In genomic region chr2:26942543-26943295, GRCh38 we compare ENCODE assay signal across 9 cellular contexts. TPM values are rescaled to one million over a fixed set of nuclear protein-coding genes. Genes with fewer than 3 reads are reported as not detected.
A peak's percentile ranks its signal among the peaks of the same experiment; 100 is the strongest.
DNase-seq lines count a peak whose midpoint lies in the region; ATAC-seq, FAIRE-seq and TF ChIP-seq lines count a peak whose summit lies in the region.
"Had no signal": no experiment of that assay in that cellular context is flagged by ENCODE, and none has a peak within 500 bp of the region (broad histone marks: within the 10 kb centered on the region; RNA-seq: fewer than 3 reads in every experiment).

No MANE protein-coding gene starts in this region.

- H3K4me1 Mint-ChIP-seq in activated naive CD8-positive, alpha-beta T cell treated with anti-CD3 and anti-CD28 coated beads, Interleukin-2, amount 50 U/mL, for 24 hours = no peaks in the 10 kb centered on the region

- WGBS in HUES64 = 20% methylated on average over 28 of the region's 28 CpGs

- H3K4me3 Mint-ChIP-seq in activated naive CD8-positive, alpha-beta T cell treated with anti-CD3 and anti-CD28 coated beads, Interleukin-2, amount 50 U/mL, for 24 hours = no peak overlapping the region
- H3K4me3 Mint-ChIP-seq: activated naive CD4-positive, alpha-beta T cell treated with anti-CD3 and anti-CD28 coated beads, Interleukin-2, amount 50 U/mL, for 24 hours had no signal

- peaks cover 9% of the 10 kb centered on the region for H3K27me3 Mint-ChIP-seq in activated naive CD8-positive, alpha-beta T cell treated with anti-CD3 and anti-CD28 coated beads, Interleukin-2, amount 50 U/mL, for 24 hours

- no peaks in the 10 kb centered on the region for H3K9me3 Mint-ChIP-seq in activated naive CD8-positive, alpha-beta T cell treated with anti-CD3 and anti-CD28 coated beads, Interleukin-2, amount 50 U/mL, for 24 hours
- H3K9me3 Mint-ChIP-seq: activated naive CD4-positive, alpha-beta T cell treated with anti-CD3 and anti-CD28 coated beads, Interleukin-2, amount 50 U/mL, for 24 hours had no signal

- ATAC-seq in SK-N-SH treated with all-trans-retinoic acid at 6 μM for 48 hours = peak; percentile 68
- peak; percentile 64 for ATAC-seq in activated naive CD8-positive, alpha-beta T cell treated with anti-CD3 and anti-CD28 coated beads, Interleukin-2, amount 50 U/mL, for 24 hours
- ATAC-seq in left ventricle myocardium superior = peak; percentile 50
- no peak for ATAC-seq in HG03439 (IDR thresholded peaks at IDR 0.05; ENCODE audit: unreplicated experiment)
- ATAC-seq in HG02588 (IDR thresholded peaks at IDR 0.05; ENCODE audit: unreplicated experiment) = no peak

- no peak overlapping the region for H3K9ac ChIP-seq in HUES64 (ENCODE audit: low read depth, low read length)

- peak overlapping the region; percentile 56 for H3K4me3 ChIP-seq in HUES64 (ENCODE audit: low read length)

- no peaks in the 10 kb centered on the region for H3K36me3 Mint-ChIP-seq in activated naive CD8-positive, alpha-beta T cell treated with anti-CD3 and anti-CD28 coated beads, Interleukin-2, amount 50 U/mL, for 24 hours (ENCODE audit: low read depth)
- H3K36me3 Mint-ChIP-seq: activated naive CD4-positive, alpha-beta T cell treated with anti-CD3 and anti-CD28 coated beads, Interleukin-2, amount 50 U/mL, for 24 hours had no signal

- no peaks in the 10 kb centered on the region; the same call in 1 of the 2 replicates for H3K36me3 ChIP-seq in HUES64 (ENCODE audit: insufficient read depth, low read length)

- DNase-seq in D721Med (ENCODE audit: insufficient read length, low spot score) (peak; percentile 89), left ventricle myocardium superior (peak; percentile 81), putamen (ENCODE audit: low spot score) (peak; percentile 71)
- peak; percentile 70 for DNase-seq in activated naive CD8-positive, alpha-beta T cell treated with anti-CD3 and anti-CD28 coated beads, Interleukin-2, amount 50 U/mL, for 24 hours

- H3K27ac Mint-ChIP-seq in activated naive CD8-positive, alpha-beta T cell treated with anti-CD3 and anti-CD28 coated beads, Interleukin-2, amount 50 U/mL, for 24 hours = no peak overlapping the region
- H3K27ac Mint-ChIP-seq: activated naive CD4-positive, alpha-beta T cell treated with anti-CD3 and anti-CD28 coated beads, Interleukin-2, amount 50 U/mL, for 24 hours had no signal

- H3K27ac ChIP-seq in HUES64 (ENCODE audit: low read depth, low read length) = no peak overlapping the region

- no peak for FAIRE-seq in D721Med (lab: Jason Lieb, UNC)

- no peaks in the 10 kb centered on the region for H3K4me1 ChIP-seq in HUES64 (ENCODE audit: insufficient read depth, low read length)

- TF ChIP-seq CTCF in D721Med (IDR thresholded peaks at IDR 0.05; ENCODE audit: insufficient read depth, missing control alignments) = peak; percentile 80

- intact Hi-C loops in left ventricle myocardium superior (cut with micrococcal nuclease) = no loop called here

- H3K27me3 ChIP-seq in HUES64 (ENCODE audit: insufficient read depth, low read length) = peaks cover 15% of the 10 kb centered on the region

- no peaks in the 10 kb centered on the region for H3K9me3 ChIP-seq in HUES64 (ENCODE audit: insufficient read depth, low read depth, low read length)

TF ChIP-seq in SK-N-SH treated with all-trans-retinoic acid at 6 μM for 48 hours, 23 proteins besides CTCF, POLR2A, EP300 and RAD21:
- TF ChIP-seq CSDC2 (CRISPR knock-in tag; IDR thresholded peaks at IDR 0.05) (no peak), ZFP30 (CRISPR knock-in tag; IDR thresholded peaks at IDR 0.05) (no peak), RARB (CRISPR knock-in tag; IDR thresholded peaks at IDR 0.05) (no peak), TSHZ2 (CRISPR knock-in tag; IDR thresholded peaks at IDR 0.05) (no peak), BACH2 (CRISPR knock-in tag; IDR thresholded peaks at IDR 0.05; ENCODE audit: borderline replicate concordance) (no peak), CSRNP3 (CRISPR knock-in tag; IDR thresholded peaks at IDR 0.05) (no peak), GLIS3 (CRISPR knock-in tag; IDR thresholded peaks at IDR 0.05) (no peak), TOX (CRISPR knock-in tag; IDR thresholded peaks at IDR 0.05; ENCODE audit: borderline replicate concordance) (no peak), CREB5 (CRISPR knock-in tag; IDR thresholded peaks at IDR 0.05; ENCODE audit: low read depth) (no peak), OSR1 (CRISPR knock-in tag; IDR thresholded peaks at IDR 0.05) (no peak)

RNA-seq across cellular contexts. Expression of gene MAPRE3, which starts 27.7 kb away (rescaled TPM):
- polyA plus RNA-seq in HUES64 (2013, experiment 1 of 2) = 4.8 TPM
- 6.2 TPM for polyA plus RNA-seq in HUES64 (2013, experiment 2 of 2)
- total RNA-seq in left ventricle myocardium superior = 52.4 TPM

Comparison
In these comparisons a context has a peak if more than half of its experiments do, and no peak if none do; other contexts are left out.
1. ATAC-seq: peak in SK-N-SH treated with all-trans-retinoic acid at 6 μM for 48 hours (single experiment), activated naive CD8-positive, alpha-beta T cell treated with anti-CD3 and anti-CD28 coated beads, Interleukin-2, amount 50 U/mL, for 24 hours (single experiment) and left ventricle myocardium superior (single experiment); none in HG03439 (single experiment) and HG02588 (single experiment).
2. Peak in every context shown above with its lines, with median percentiles within 50 percentile points of each other: DNase-seq.